In the genomic region with DNA sequence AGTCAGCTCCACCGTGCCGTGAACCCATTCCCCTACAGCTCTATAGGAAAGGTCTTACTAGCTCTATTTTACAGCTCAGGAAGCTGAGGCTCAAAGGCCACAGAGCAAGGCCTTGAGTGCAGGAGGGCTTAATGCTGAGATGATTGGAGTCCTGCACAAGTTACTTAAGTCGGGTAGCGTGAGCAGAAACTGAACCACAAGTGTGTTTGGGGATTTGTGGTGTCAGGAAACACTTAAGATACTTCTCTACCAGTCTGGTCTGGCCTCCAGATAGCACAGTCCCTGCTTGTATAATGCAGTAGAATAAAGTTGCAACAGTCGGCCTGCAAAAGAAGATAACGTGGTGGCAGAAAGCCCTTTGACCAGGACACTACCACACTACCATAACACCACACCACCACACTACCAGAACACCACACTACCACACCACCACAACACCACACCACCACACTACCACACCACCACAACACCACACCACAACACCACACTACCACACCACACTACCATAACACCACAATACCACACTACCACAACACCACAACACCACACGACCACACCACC, we compare ENCODE assay signal across 9 cellular contexts.
A peak's percentile ranks its signal among the peaks of the same experiment; 100 is the strongest.
DNase-seq lines count a peak whose midpoint lies in the region; ATAC-seq, FAIRE-seq and TF ChIP-seq lines count a peak whose summit lies in the region.
"Had no signal": no experiment of that assay in that cellular context is flagged by ENCODE, and none has a peak within 500 bp of the region (broad histone marks: within the 10 kb centered on the region; RNA-seq: fewer than 3 reads in every experiment).

No MANE protein-coding gene starts in this region.

- no peak for TF ChIP-seq CTCF in astrocyte (IDR thresholded peaks at IDR 0.05; ENCODE audit: insufficient read depth, low read depth, low read length)

- peak; percentile 41 to 72 for ATAC-seq in naive thymus-derived CD8-positive, alpha-beta T cell
- ATAC-seq in GM18502 (IDR thresholded peaks at IDR 0.05; ENCODE audit: poor library complexity, unreplicated experiment) = no peak

- peaks cover 4% of the 10 kb centered on the region for H3K27me3 Mint-ChIP-seq in astrocyte (ENCODE audit: low read depth, unreplicated experiment)
- no peaks in the 10 kb centered on the region for H3K27me3 Mint-ChIP-seq in naive thymus-derived CD8-positive, alpha-beta T cell

- H3K9me3 ChIP-seq in astrocyte (ENCODE audit: insufficient read depth, low read depth, low read length) = no peaks in the 10 kb centered on the region

- no peaks in the 10 kb centered on the region for H3K27me3 ChIP-seq in astrocyte (ENCODE audit: insufficient read depth, low read length)

- POLR2A ChIA-PET in naive thymus-derived CD8-positive, alpha-beta T cell (lab: Charles Lee) = no interaction called here

- H3K9ac ChIP-seq in astrocyte (ENCODE audit: low read length) = no peak overlapping the region

- no peaks in the 10 kb centered on the region for H4K20me1 ChIP-seq in astrocyte (ENCODE audit: insufficient read depth, low read length)

- no peak overlapping the region for H3K27ac Mint-ChIP-seq in astrocyte (ENCODE audit: unreplicated experiment)
- H3K27ac Mint-ChIP-seq in naive thymus-derived CD8-positive, alpha-beta T cell = peak overlapping the region in 9 of 10 donors; percentile 3 to 80 (median 72)

- no peak overlapping the region for H3K4me3 Mint-ChIP-seq in astrocyte (ENCODE audit: unreplicated experiment)
- H3K4me3 Mint-ChIP-seq in naive thymus-derived CD8-positive, alpha-beta T cell = peak overlapping the region in 1 of 10 donors; percentile 26

- H3K36me3 ChIP-seq in astrocyte (ENCODE audit: insufficient read depth, low read length) = no peaks in the 10 kb centered on the region

- H3K27ac ChIP-seq in astrocyte (ENCODE audit: low read depth, low read length) = peak overlapping the region; percentile 19
- H3K27ac ChIP-seq: 22Rv1 had no signal

- H2AFZ ChIP-seq in astrocyte (ENCODE audit: low read depth, low read length) = peak overlapping the region; percentile 0

- H3K4me1 ChIP-seq in astrocyte (ENCODE audit: insufficient read depth, low read length) = peaks cover 26% of the 10 kb centered on the region

- no peak overlapping the region for H3K4me3 ChIP-seq in astrocyte (ENCODE audit: insufficient read depth, low read depth, low read length)

- H3K36me3 Mint-ChIP-seq in astrocyte (ENCODE audit: low read depth, unreplicated experiment) = peaks cover 2% of the 10 kb centered on the region
- H3K36me3 Mint-ChIP-seq in naive thymus-derived CD8-positive, alpha-beta T cell = no peaks in the 10 kb centered on the region

- H3K4me1 Mint-ChIP-seq in astrocyte (ENCODE audit: low read depth, unreplicated experiment) = peaks cover 16% of the 10 kb centered on the region
- H3K4me1 Mint-ChIP-seq in naive thymus-derived CD8-positive, alpha-beta T cell = peaks cover 8 to 37% (median 32%) of the 10 kb centered on the region in 4 donors

- H3K79me2 ChIP-seq in astrocyte (ENCODE audit: insufficient read depth, low read length) = no peaks in the 10 kb centered on the region

- H3K4me2 ChIP-seq in astrocyte (ENCODE audit: low read length) = no peak overlapping the region

- FAIRE-seq in astrocyte (lab: Jason Lieb, UNC) = peak; percentile 92

- peaks cover 4% of the 10 kb centered on the region for H3K9me3 Mint-ChIP-seq in astrocyte (ENCODE audit: unreplicated experiment)
- no peaks in the 10 kb centered on the region for H3K9me3 Mint-ChIP-seq in naive thymus-derived CD8-positive, alpha-beta T cell

- DNase-seq in DMS 273 (lab: John Stamatoyannopoulos, UW; ENCODE audit: unreplicated experiment) (peak; percentile 52), DMS 273 treated with DMSO at 0.1 percent for 48 hours (lab: John Stamatoyannopoulos, UW) (no peak), LHCN-M2 (ENCODE audit: low read depth) (peak; percentile 79), astrocyte (ENCODE audit: low read depth) (peak; percentile 76), SIG-M5 (lab: John Stamatoyannopoulos, UW) (no peak), AML-193 (lab: John Stamatoyannopoulos, UW) (no peak)
- no peak for DNase-seq in naive thymus-derived CD8-positive, alpha-beta T cell

Comparison
In these comparisons a context has a peak if more than half of its experiments do, and no peak if none do; other contexts are left out.
1. DNase-seq: peak in DMS 273 (single experiment), LHCN-M2 (single experiment) and astrocyte (single experiment); none in DMS 273 treated with DMSO at 0.1 percent for 48 hours (single experiment), naive thymus-derived CD8-positive, alpha-beta T cell (0 of 10), SIG-M5 (single experiment) and AML-193 (0 of 2).